Comparison of ENCODE assay signal across 7 cellular contexts in genomic region chr2:47310801-47311560, GRCh38. TPM values are rescaled to one million over a fixed set of nuclear protein-coding genes. Genes with fewer than 3 reads are reported as not detected.
A peak's percentile ranks its signal among the peaks of the same experiment; 100 is the strongest.
DNase-seq lines count a peak whose midpoint lies in the region; ATAC-seq and TF ChIP-seq lines count a peak whose summit lies in the region.

No MANE protein-coding gene starts in this region.

- ATAC-seq in GM19467 (IDR thresholded peaks at IDR 0.05; ENCODE audit: unreplicated experiment), result peak; percentile 16
- ATAC-seq in HG03378 (IDR thresholded peaks at IDR 0.05; ENCODE audit: unreplicated experiment), result peak; percentile 7

- TF ChIP-seq CTCF in GM20000 (IDR thresholded peaks at IDR 0.05; ENCODE audit: extremely low read depth, missing control alignments), result no peak

- DNase-seq in occipital lobe (lab: John Stamatoyannopoulos, UW) (peak; percentile 83), GOT3 (lab: John Stamatoyannopoulos, UW) (no peak), NCI-H82 (lab: John Stamatoyannopoulos, UW) (no peak), GM20000 (ENCODE audit: low spot score) (no peak)

- peak overlapping the region; percentile 100 for H3K27ac ChIP-seq in cingulate gyrus (ENCODE audit: low read depth, low read length)

RNA-seq across cellular contexts. Expression of gene EPCAM, which starts 58.1 kb away (rescaled TPM):
- 55.7 TPM for total RNA-seq in occipital lobe
